ENCODE assay signal across 11 cellular contexts in the genomic region with DNA sequence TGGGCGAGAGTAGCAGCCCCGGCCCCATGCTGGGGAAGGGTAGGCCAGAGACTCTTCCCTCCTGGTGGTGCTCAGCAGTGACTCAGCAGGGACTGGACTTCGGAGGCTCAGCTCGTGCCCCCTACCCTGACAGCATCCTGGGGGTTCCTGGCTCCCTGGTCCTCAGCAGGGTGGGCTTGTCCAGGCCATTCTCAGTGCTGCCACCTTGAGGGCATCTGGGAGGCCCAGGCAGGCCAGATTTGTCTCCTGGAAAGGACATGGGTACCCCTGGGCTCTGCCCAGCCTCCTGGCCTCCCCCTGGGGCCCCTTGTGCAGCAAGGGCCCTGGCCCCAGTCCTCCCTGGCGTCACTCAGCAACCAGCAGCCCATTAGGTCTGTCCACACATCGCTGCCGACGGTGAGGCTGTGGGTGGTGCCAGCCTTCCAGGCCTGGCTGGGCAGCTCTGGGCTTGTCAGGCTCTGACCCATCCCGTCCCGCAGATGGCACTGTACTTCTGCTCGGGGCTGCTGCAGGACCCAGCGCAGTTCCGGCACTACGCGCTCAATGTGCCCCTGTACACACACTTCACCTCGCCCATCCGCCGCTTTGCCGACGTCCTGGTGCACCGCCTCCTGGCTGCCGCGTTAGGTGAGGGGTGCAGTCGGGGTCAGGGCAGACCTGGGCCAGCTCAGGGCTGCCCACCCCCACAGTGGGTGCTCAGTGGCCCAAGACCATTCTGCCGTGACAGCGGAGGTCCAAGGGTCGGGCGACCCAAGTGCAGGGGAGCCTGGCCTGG. TPM values are rescaled to one million over a fixed set of nuclear protein-coding genes. Genes with fewer than 3 reads are reported as not detected.
DNase-seq lines count a peak whose midpoint lies in the region; ATAC-seq and TF ChIP-seq lines count a peak whose summit lies in the region.
"Had no signal": no experiment of that assay in that cellular context is flagged by ENCODE, and none has a peak within 500 bp of the region (broad histone marks: within the 10 kb centered on the region; RNA-seq: fewer than 3 reads in every experiment).

No MANE protein-coding gene starts in this region.

- H3K27me3 ChIP-seq in AG04450 (ENCODE audit: control insufficient read depth, insufficient read depth, low read length) (no peaks in the 10 kb centered on the region), kidney epithelial cell (ENCODE audit: control insufficient read depth, insufficient read depth, low read length) (no peaks in the 10 kb centered on the region)
- H3K27me3 ChIP-seq: tibial nerve had no signal

- H3K9me3 ChIP-seq in AG04450 (ENCODE audit: control insufficient read depth, insufficient read depth, low read length) = no peaks in the 10 kb centered on the region
- H3K9me3 ChIP-seq: tibial nerve had no signal

- TF ChIP-seq CTCF in AG04450 (IDR thresholded peaks at IDR 0.05; ENCODE audit: low read depth, low read length) (peak; percentile 53), GM12873 (IDR thresholded peaks at IDR 0.05; ENCODE audit: insufficient read depth, low read depth, low read length, missing control alignments) (peak; percentile 45), kidney epithelial cell (IDR thresholded peaks at IDR 0.05; ENCODE audit: insufficient read depth, low read length, poor library complexity, severe bottlenecking) (peak; percentile 70)

- ATAC-seq in GM21367 (IDR thresholded peaks at IDR 0.05; ENCODE audit: unreplicated experiment) (no peak), HG02981 (IDR thresholded peaks at IDR 0.05; ENCODE audit: unreplicated experiment) (no peak)

- CTCF ChIA-PET in AG04450 (lab: Charles Lee) = interaction anchor here (0.6 to 0.9 kb wide), 3 partner anchors 59 to 434 kb away, joined by 3 to 6 read pairs (median 3); no protein-coding TSS in a partner anchor

- DNase-seq in AG04450 (ENCODE audit: low read depth, low spot score) (no peak), kidney epithelial cell (ENCODE audit: low read depth) (no peak), GM19240 (ENCODE audit: insufficient read length, low spot score) (no peak), NCI-H2107 (lab: John Stamatoyannopoulos, UW) (no peak)
- peak; percentile 12 for DNase-seq in activated naive CD4-positive, alpha-beta T cell treated with anti-CD3 and anti-CD28 coated beads, Interleukin-2, amount 50 U/mL, for 16 hours
- DNase-seq: NCI-H510A, retina had no signal

- H3K4me3 ChIP-seq in AG04450 (ENCODE audit: low read depth, low read length) = no peak overlapping the region
- H3K4me3 ChIP-seq in kidney epithelial cell (ENCODE audit: low read depth, low read length) = no peak overlapping the region
- H3K4me3 ChIP-seq: tibial nerve had no signal

- H3K36me3 ChIP-seq in kidney epithelial cell (ENCODE audit: control insufficient read depth, insufficient read depth, low read length) = no peaks in the 10 kb centered on the region

- POLR2A ChIA-PET in AG04450 (lab: Yijun Ruan, JAX) = interaction anchor here (0.6 kb wide), 1 partner anchor 254 kb away, joined by 12 read pairs; no protein-coding TSS in a partner anchor

- H3K27ac ChIP-seq in AG04450 (ENCODE audit: low read depth, low read length) = no peak overlapping the region
- H3K27ac ChIP-seq: tibial nerve had no signal

RNA-seq across cellular contexts. Expression of gene ALPP, which starts 45.0 kb away (rescaled TPM):
- not detected in 2 replicates for polyA plus RNA-seq in AG04450 (2011; rRNA removed)
- not detected in 2 replicates for polyA minus RNA-seq in AG04450 (2011; rRNA and poly(A)+ RNA removed)
- not detected in 2 replicates for total RNA-seq in kidney epithelial cell
- total RNA-seq: tibial nerve had no signal
